ENCODE assay signal across 24 cellular contexts in the genomic region with DNA sequence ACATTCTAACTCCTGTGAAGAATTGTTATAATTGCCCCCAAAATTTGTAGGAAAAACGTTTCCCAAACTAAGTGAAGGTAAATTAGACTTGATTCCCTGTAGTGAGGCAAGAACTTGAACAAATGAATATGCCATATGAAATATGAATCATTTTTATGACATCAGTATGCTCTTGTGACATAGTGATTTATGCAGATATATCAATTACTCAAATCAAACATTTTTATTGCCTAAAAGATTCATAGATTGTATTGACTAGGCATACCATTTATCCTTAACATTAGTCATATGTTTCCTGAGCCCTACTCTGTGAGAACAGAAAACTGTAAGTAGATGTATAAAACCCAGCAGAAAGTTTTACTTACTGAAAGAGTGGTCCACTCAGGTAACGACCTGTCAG.
"Had no signal": no experiment of that assay in that cellular context is flagged by ENCODE, and none has a peak within 500 bp of the region (broad histone marks: within the 10 kb centered on the region; RNA-seq: fewer than 3 reads in every experiment).

No MANE protein-coding gene starts in this region.

- H3K27ac ChIP-seq: left lung, lower lobe of right lung, ovary, right atrium auricular region, right lobe of liver, stomach, testis, thyroid gland, transverse colon, upper lobe of left lung, vagina had no signal

- H3K4me1 ChIP-seq: left lung, lower lobe of right lung, right atrium auricular region, right lobe of liver, stomach, testis, thyroid gland, upper lobe of left lung, vagina had no signal

- H3K36me3 ChIP-seq: left lung, lower lobe of right lung, ovary, right atrium auricular region, right lobe of liver, stomach, thyroid gland, transverse colon, upper lobe of left lung, vagina had no signal

- H3K9me3 ChIP-seq: lower lobe of right lung, ovary, right atrium auricular region, right lobe of liver, testis, thyroid gland, transverse colon, upper lobe of left lung, vagina had no signal

- H3K4me3 ChIP-seq: left lung, lower lobe of right lung, ovary, right atrium auricular region, right lobe of liver, stomach, testis, thyroid gland, transverse colon, upper lobe of left lung, vagina had no signal

- H3K27me3 ChIP-seq: left lung, ovary, right atrium auricular region, stomach, testis, thyroid gland, transverse colon, upper lobe of left lung, vagina had no signal

- DNase-seq: hypothalamus; immature natural killer cell; kidney; left colon; left lung; lower lobe of right lung; mesendoderm; naive thymus-derived CD4-positive, alpha-beta T cell; ovary; right lobe of liver; stimulated activated CD4-positive, alpha-beta T cell treated with anti-CD3 and anti-CD28 coated beads, Interleukin-12 subunit alpha, Interleukin-12 subunit beta, amount 100 ng/mL, for 4 hours; stimulated activated CD4-positive, alpha-beta T cell treated with anti-CD3 and anti-CD28 coated beads, Interleukin-15, amount 100 ng/mL, for 24 hours; stimulated activated CD4-positive, alpha-beta T cell treated with anti-CD3 and anti-CD28 coated beads, Interleukin-2, amount 100 ng/mL, for 24 hours; stimulated activated CD4-positive, alpha-beta T cell treated with anti-CD3 and anti-CD28 coated beads, Interleukin-4, amount 100 ng/mL, for 1 hour; stimulated activated naive B cell treated with anti-CD40 and anti-IgM and Interleukin-4, amounts not matched to agents 10 μg/mL and 1 μg/mL and 100 μg/mL, for 72 hours; stimulated activated naive CD8-positive, alpha-beta T cell treated with anti-CD3 and anti-CD28 coated beads, Interleukin-15, Interleukin-2, amounts not matched to agents 100 U/mL and 50 U/mL, for 24 hours; stomach; testis; thyroid gland; transverse colon; upper lobe of left lung had no signal

- ATAC-seq: left colon; left lung; lower lobe of right lung; naive thymus-derived CD4-positive, alpha-beta T cell; natural killer cell treated with Interleukin-12 subunit alpha and Interleukin-12 subunit beta and Interleukin-15 and Interleukin-18, amount 100 ng/mL, for 72 hours; right lobe of liver; stimulated activated naive B cell treated with anti-CD40 and anti-IgM and Interleukin-4, amounts not matched to agents 10 μg/mL and 1 μg/mL and 100 μg/mL, for 72 hours; stimulated activated naive CD8-positive, alpha-beta T cell treated with anti-CD3 and anti-CD28 coated beads, Interleukin-15, Interleukin-2, amounts not matched to agents 100 U/mL and 50 U/mL, for 24 hours had no signal
